ENCODE assay signal across 8 cellular contexts in genomic region chr5:108869066-108869465, GRCh38.
"Had no signal": no experiment of that assay in that cellular context is flagged by ENCODE, and none has a peak within 500 bp of the region (broad histone marks: within the 10 kb centered on the region; RNA-seq: fewer than 3 reads in every experiment).

No MANE protein-coding gene starts in this region.

- H3K4me2 ChIP-seq: GM23338 had no signal

- H3K4me1 Mint-ChIP-seq: GM23338 had no signal

- DNase-seq: HFFc6, IMR-90, KG1 had no signal

- H3K4me3 Mint-ChIP-seq: GM23338, HFFc6 had no signal

- H3K27ac ChIP-seq: HL-60 had no signal

- H3K27ac Mint-ChIP-seq: GM23338, HFFc6 had no signal

- H2AFZ ChIP-seq: GM23338 had no signal

- H3K4me1 ChIP-seq: HAP-1 had no signal

- H3K9me3 ChIP-seq: HAP-1 had no signal

- ATAC-seq: GM23338, HCT116, K562 had no signal

- H3K9me3 Mint-ChIP-seq: HFFc6 had no signal

- H3K4me3 ChIP-seq: GM23338, HAP-1, K562 had no signal
